1 cellular context compared by ENCODE assay signal in genomic region chr2:48380989-48381625, GRCh38.
TF ChIP-seq lines count a peak whose summit lies in the region.

No MANE protein-coding gene starts in this region.

TF ChIP-seq in HepG2, 621 proteins besides CTCF, POLR2A, EP300 and RAD21 (continued from another document):
- TF ChIP-seq, protein P1, sequence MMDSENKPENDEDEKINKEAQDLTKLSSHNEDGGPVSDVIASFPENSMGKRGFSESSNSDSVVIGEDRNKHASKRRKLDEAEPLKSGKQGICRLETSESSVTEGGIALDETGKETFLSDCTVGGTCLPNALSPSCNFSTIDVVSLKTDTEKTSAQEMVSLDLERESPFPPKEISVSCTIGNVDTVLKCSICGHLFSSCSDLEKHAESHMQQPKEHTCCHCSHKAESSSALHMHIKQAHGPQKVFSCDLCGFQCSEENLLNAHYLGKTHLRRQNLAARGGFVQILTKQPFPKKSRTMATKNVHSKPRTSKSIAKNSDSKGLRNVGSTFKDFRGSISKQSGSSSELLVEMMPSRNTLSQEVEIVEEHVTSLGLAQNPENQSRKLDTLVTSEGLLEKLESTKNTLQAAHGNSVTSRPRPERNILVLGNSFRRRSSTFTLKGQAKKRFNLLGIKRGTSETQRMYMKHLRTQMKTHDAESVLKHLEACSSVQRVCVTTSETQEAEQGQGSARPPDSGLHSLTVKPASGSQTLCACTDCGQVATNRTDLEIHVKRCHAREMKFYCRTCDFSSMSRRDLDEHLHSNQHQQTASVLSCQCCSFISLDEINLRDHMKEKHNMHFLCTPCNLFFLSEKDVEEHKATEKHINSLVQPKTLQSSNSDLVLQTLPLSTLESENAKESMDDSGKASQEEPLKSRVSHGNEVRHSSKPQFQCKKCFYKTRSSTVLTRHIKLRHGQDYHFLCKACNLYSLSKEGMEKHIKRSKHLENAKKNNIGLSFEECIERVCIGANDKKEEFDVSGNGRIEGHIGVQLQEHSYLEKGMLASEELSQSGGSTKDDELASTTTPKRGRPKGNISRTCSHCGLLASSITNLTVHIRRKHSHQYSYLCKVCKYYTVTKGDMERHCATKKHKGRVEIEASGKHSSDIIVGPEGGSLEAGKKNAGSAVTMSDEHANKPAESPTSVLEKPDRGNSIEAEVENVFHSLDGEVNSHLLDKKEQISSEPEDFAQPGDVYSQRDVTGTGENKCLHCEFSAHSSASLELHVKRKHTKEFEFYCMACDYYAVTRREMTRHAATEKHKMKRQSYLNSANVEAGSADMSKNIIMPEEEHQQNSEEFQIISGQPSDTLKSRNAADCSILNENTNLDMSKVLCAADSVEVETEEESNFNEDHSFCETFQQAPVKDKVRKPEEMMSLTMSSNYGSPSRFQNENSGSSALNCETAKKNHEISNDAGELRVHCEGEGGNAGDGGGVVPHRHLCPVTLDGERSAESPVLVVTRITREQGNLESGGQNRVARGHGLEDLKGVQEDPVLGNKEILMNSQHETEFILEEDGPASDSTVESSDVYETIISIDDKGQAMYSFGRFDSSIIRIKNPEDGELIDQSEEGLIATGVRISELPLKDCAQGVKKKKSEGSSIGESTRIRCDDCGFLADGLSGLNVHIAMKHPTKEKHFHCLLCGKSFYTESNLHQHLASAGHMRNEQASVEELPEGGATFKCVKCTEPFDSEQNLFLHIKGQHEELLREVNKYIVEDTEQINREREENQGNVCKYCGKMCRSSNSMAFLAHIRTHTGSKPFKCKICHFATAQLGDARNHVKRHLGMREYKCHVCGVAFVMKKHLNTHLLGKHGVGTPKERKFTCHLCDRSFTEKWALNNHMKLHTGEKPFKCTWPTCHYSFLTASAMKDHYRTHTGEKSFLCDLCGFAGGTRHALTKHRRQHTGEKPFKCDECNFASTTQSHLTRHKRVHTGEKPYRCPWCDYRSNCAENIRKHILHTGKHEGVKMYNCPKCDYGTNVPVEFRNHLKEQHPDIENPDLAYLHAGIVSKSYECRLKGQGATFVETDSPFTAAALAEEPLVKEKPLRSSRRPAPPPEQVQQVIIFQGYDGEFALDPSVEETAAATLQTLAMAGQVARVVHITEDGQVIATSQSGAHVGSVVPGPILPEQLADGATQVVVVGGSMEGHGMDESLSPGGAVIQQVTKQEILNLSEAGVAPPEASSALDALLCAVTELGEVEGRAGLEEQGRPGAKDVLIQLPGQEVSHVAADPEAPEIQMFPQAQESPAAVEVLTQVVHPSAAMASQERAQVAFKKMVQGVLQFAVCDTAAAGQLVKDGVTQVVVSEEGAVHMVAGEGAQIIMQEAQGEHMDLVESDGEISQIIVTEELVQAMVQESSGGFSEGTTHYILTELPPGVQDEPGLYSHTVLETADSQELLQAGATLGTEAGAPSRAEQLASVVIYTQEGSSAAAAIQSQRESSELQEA (CRISPR knock-in tag; IDR thresholded peaks at IDR 0.05; ENCODE audit: not compliant biosample characterization) = no peak
- TF ChIP-seq, protein P2, sequence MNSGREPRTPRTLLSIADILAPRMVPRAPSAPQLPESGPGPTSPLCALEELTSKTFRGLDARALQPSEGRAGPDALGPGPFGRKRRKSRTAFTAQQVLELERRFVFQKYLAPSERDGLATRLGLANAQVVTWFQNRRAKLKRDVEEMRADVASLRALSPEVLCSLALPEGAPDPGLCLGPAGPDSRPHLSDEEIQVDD (CRISPR knock-in tag; IDR thresholded peaks at IDR 0.05; ENCODE audit: borderline replicate concordance) = no peak
- TF ChIP-seq ZNF775 (CRISPR knock-in tag; IDR thresholded peaks at IDR 0.05; ENCODE audit: borderline replicate concordance) = no peak
